In genomic region chr5:170225326-170226137, GRCh38 we compare ENCODE assay signal across 8 cellular contexts. TPM values are rescaled to one million over a fixed set of nuclear protein-coding genes. Genes with fewer than 3 reads are reported as not detected.
DNase-seq lines count a peak whose midpoint lies in the region; ATAC-seq lines count a peak whose summit lies in the region.

No MANE protein-coding gene starts in this region.

- H3K9me3 Mint-ChIP-seq in naive B cell = no peaks in the 10 kb centered on the region

- peak overlapping the region in 2 of 6 donors; percentile 13 to 69 for H3K27ac Mint-ChIP-seq in naive B cell

- H3K4me1 Mint-ChIP-seq in naive B cell = peaks cover 0 to 3% (median 0%) of the 10 kb centered on the region in 3 donors

- H3K27me3 Mint-ChIP-seq in naive B cell = peaks cover 0 to 8% (median 0%) of the 10 kb centered on the region in 3 donors

- DNase-seq in DMS53 treated with DMSO at 0.1 percent for 48 hours (lab: John Stamatoyannopoulos, UW; ENCODE audit: unreplicated experiment) (peak; percentile 22), NOMO-1 treated with dmso at 0.1 percent for 144 hours (lab: John Stamatoyannopoulos, UW; ENCODE audit: unreplicated experiment) (peak; percentile 40), epidermal melanocyte (ENCODE audit: insufficient read length, low spot score) (peak; percentile 71), naive B cell (peak; percentile 44), NCI-H187 treated with DMSO at 0.1 percent for 48 hours (lab: John Stamatoyannopoulos, UW) (no peak)
- DNase-seq in activated CD8-positive, alpha-beta memory T cell treated with anti-CD3 and anti-CD28 coated beads, Interleukin-2, amount 50 U/mL, for 1 hour (ENCODE audit: extremely low read depth) = peak; percentile 45
- DNase-seq in stimulated activated CD8-positive, alpha-beta memory T cell treated with anti-CD3 and anti-CD28 coated beads, Interleukin-7, amount 100 ng/mL, for 24 hours (ENCODE audit: low read depth) = peak; percentile 59

- ATAC-seq in HG03159 (IDR thresholded peaks at IDR 0.05; ENCODE audit: unreplicated experiment) (peak; percentile 62), naive B cell (ENCODE audit: low read depth in 2 of 2) (peak in 1 of 2 donors; percentile 35)

- no peaks in the 10 kb centered on the region for H3K36me3 Mint-ChIP-seq in naive B cell

- H3K4me3 Mint-ChIP-seq in naive B cell = no peak overlapping the region

RNA-seq across cellular contexts. Expression of gene C5orf58, which starts 7.3 kb away (rescaled TPM):
- polyA plus RNA-seq in naive B cell (ENCODE audit: low read depth in 6 of 6) = not detected
